In the genomic region with DNA sequence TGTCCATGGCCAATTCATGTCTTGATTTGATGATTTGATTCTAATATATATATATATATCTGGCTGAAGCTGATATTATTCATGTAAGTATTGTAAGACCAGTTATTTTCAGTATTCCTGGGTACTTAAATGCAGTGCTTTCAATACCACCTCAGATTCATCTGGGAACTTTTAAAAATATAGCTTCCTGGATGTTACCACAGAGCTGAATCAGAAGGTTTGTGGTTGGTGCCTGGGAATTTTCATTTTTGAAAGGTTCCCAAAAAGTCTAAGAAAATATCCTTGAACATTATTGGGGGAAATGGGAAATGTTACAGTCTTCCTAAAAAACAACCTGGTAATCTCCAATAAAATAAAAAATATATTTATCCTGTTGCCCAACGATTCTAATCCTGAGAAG, we compare ENCODE assay signal across 28 cellular contexts. TPM values are rescaled to one million over a fixed set of nuclear protein-coding genes. Genes with fewer than 3 reads are reported as not detected.
DNase-seq lines count a peak whose midpoint lies in the region; ATAC-seq, FAIRE-seq and TF ChIP-seq lines count a peak whose summit lies in the region.
"Had no signal": no experiment of that assay in that cellular context is flagged by ENCODE, and none has a peak within 500 bp of the region (broad histone marks: within the 10 kb centered on the region; RNA-seq: fewer than 3 reads in every experiment).

No MANE protein-coding gene starts in this region.

- H3K4me1 ChIP-seq in GM23248 (ENCODE audit: insufficient read depth) (peaks cover 18% of the 10 kb centered on the region), mucosa of descending colon (ENCODE audit: low read depth) (no peaks in the 10 kb centered on the region)
- H3K4me1 ChIP-seq: adrenal gland, Peyer's patch, sigmoid colon, transverse colon had no signal

- H3K9me3 ChIP-seq in GM23248 (ENCODE audit: low read depth) = no peaks in the 10 kb centered on the region
- no peaks in the 10 kb centered on the region for H3K9me3 ChIP-seq in mucosa of descending colon
- H3K9me3 ChIP-seq: adrenal gland, Peyer's patch, sigmoid colon, transverse colon had no signal

- in situ Hi-C loops in GM23248 (cut with MboI) = no loop called here

- H3K36me3 ChIP-seq in GM23248 (ENCODE audit: low read depth) (peaks cover 10% of the 10 kb centered on the region; the same call in 1 of the 2 replicates), mucosa of descending colon (ENCODE audit: low read depth) (no peaks in the 10 kb centered on the region)
- H3K36me3 ChIP-seq: adrenal gland had no signal

- no peak for ATAC-seq in mucosa of descending colon
- ATAC-seq: activated CD8-positive, alpha-beta T cell treated with anti-CD3 and anti-CD28 coated beads, Interleukin-2, amount 10 ng/mL, durations not matched to agents 7 days and 5 days; activated T-helper 17 cell treated with anti-CD3 and anti-CD28 coated beads, Interleukin-2, amount 50 U/mL, for 72 hours; GM12878; HCT116; natural killer cell had no signal

- H3K27ac ChIP-seq in GM23248 = peak overlapping the region; percentile 48
- H3K27ac ChIP-seq: adrenal gland, Peyer's patch, sigmoid colon, transverse colon had no signal

- no peaks in the 10 kb centered on the region for H3K27me3 ChIP-seq in GM23248 (replicated peaks; ENCODE audit: insufficient read depth)
- H3K27me3 ChIP-seq: adrenal gland, Peyer's patch, sigmoid colon, transverse colon had no signal

- no peak overlapping the region for H3K4me3 ChIP-seq in GM23248
- H3K4me3 ChIP-seq in mucosa of descending colon = no peak overlapping the region
- H3K4me3 ChIP-seq: adrenal gland, GM12878, Peyer's patch, sigmoid colon, transverse colon had no signal

- H3K4me2 ChIP-seq in GM23248 (ENCODE audit: unreplicated experiment) = peak overlapping the region; percentile 55

- WGBS in GM23248 (ENCODE audit: low coverage in 1 of 2, low lambda C conversion rate in 2 of 2, missing lambda C conversion rate in 2 of 2), 2 experiments = 92 to 100% methylated on average over 1 of the region's 1 CpG

- TF ChIP-seq POLR2A in H54 (IDR thresholded peaks at IDR 0.05; ENCODE audit: low read depth, low read length) = no peak

- peaks cover 6% of the 10 kb centered on the region; the same call in 1 of the 2 replicates for H3F3A ChIP-seq in GM23248 (ENCODE audit: insufficient read depth)

- H3K9me2 ChIP-seq in GM23248 (ENCODE audit: insufficient read depth) = no peaks in the 10 kb centered on the region

- FAIRE-seq in RCC 7860 (lab: Jason Lieb, UNC) (peak; percentile 53), H54 (lab: Jason Lieb, UNC) (no peak)
- FAIRE-seq: bronchial epithelial cell, endothelial cell of umbilical vein, GM12878 had no signal

- H4K20me1 ChIP-seq in GM23248 (ENCODE audit: insufficient read depth) = no peaks in the 10 kb centered on the region

- TF ChIP-seq CTCF in mucosa of descending colon (IDR thresholded peaks at IDR 0.05) = no peak

- intact Hi-C loops in mucosa of descending colon (cut with DNase I, micrococcal nuclease) = no loop called here

- H2AFZ ChIP-seq in GM23248 = no peak overlapping the region

- DNase-seq in GM23248 (peak; percentile 65), RCC 7860 (ENCODE audit: low spot score) (no peak), hepatic stellate cell (ENCODE audit: low spot score) (peak; percentile 22), C1 segment of cervical spinal cord (lab: John Stamatoyannopoulos, UW) (no peak), H54 (ENCODE audit: insufficient read length, low spot score) (no peak), NCI-H1436 treated with DMSO at 0.1 percent for 48 hours (lab: John Stamatoyannopoulos, UW) (no peak), mucosa of descending colon (no peak)
- DNase-seq: activated CD4-positive, alpha-beta T cell treated with anti-CD3 and anti-CD28 coated beads for 4 hours; activated CD8-positive, alpha-beta T cell treated with anti-CD3 and anti-CD28 coated beads, Interleukin-2, amount 10 ng/mL, durations not matched to agents 7 days and 5 days; activated naive CD4-positive, alpha-beta T cell treated with anti-CD3 and anti-CD28 coated beads, Interleukin-2, amount 10 ng/mL, durations not matched to agents 7 days and 5 days; adrenal gland; CD4-positive, alpha-beta memory T cell; natural killer cell; NCI-H1694; NCI-H82; occipital lobe; Peyer's patch; SIG-M5; sigmoid colon; stimulated activated CD4-positive, alpha-beta T cell treated with anti-CD3 and anti-CD28 coated beads, Interleukin-4, amount 100 ng/mL, for 4 hours; SW 1271; T-helper 9 cell; transverse colon had no signal

- no peaks in the 10 kb centered on the region for H3K79me2 ChIP-seq in GM23248 (ENCODE audit: insufficient read depth)

- peak overlapping the region; percentile 15; the same call in 1 of the 2 replicates for H3K9ac ChIP-seq in GM23248

RNA-seq across cellular contexts. Expression of a gene that starts 10.7 kb away (rescaled TPM):
- total RNA-seq in GM23248 (2014; rRNA removed; shearing (Covaris generic)) = 29.5 and 37.6 TPM in 2 replicates
- polyA plus RNA-seq in GM23248 (2016; fragmentation: Nextera tagmentation; extraction: Ambion mirVana) = 21.2 and 23.7 TPM in 2 replicates
- total RNA-seq in mucosa of descending colon = 10 to 100 TPM; 25.8 to 79.6 (median 27.3) TPM

Comparison
In these comparisons a context has a peak if more than half of its experiments do, and no peak if none do; other contexts are left out.
1. DNase-seq: peak in GM23248 (single experiment) and hepatic stellate cell (single experiment); none in RCC 7860 (single experiment), C1 segment of cervical spinal cord (0 of 14), H54 (single experiment), NCI-H1436 treated with DMSO at 0.1 percent for 48 hours (single experiment) and mucosa of descending colon (0 of 3).